17 cellular contexts compared by ENCODE assay signal in genomic region chr2:58734365-58734764, GRCh38.
DNase-seq lines count a peak whose midpoint lies in the region; ATAC-seq, FAIRE-seq and TF ChIP-seq lines count a peak whose summit lies in the region.
"Had no signal": no experiment of that assay in that cellular context is flagged by ENCODE, and none has a peak within 500 bp of the region (broad histone marks: within the 10 kb centered on the region; RNA-seq: fewer than 3 reads in every experiment).

No MANE protein-coding gene starts in this region.

- no peak overlapping the region for H3K27ac ChIP-seq in RWPE1
- H3K27ac ChIP-seq: heart left ventricle, neutrophil, thoracic aorta had no signal

- H3K27me3 ChIP-seq in kidney epithelial cell (ENCODE audit: control insufficient read depth, insufficient read depth, low read length) = no peaks in the 10 kb centered on the region
- H3K27me3 ChIP-seq: heart left ventricle, neutrophil had no signal

- H3K4me3 ChIP-seq in kidney epithelial cell (ENCODE audit: low read depth, low read length) = no peak overlapping the region
- H3K4me3 ChIP-seq: heart left ventricle, lung, thoracic aorta had no signal

- no peaks in the 10 kb centered on the region for H3K36me3 ChIP-seq in kidney epithelial cell (ENCODE audit: control insufficient read depth, insufficient read depth, low read length)
- H3K36me3 ChIP-seq: heart left ventricle, neutrophil, thoracic aorta had no signal

- POLR2A ChIA-PET in RWPE1 (lab: Yijun Ruan, JAX; ENCODE audit: low non-redundant PET) = no interaction called here

- CTCF ChIA-PET in RWPE1 (lab: Yijun Ruan, JAX) = no interaction called here

- FAIRE-seq in G401.6 (lab: Jason Lieb, UNC) = peak; percentile 100

- no peak for TF ChIP-seq CTCF in RWPE1 (conservative IDR thresholded peaks at IDR 0.05; ENCODE audit: low read depth)
- TF ChIP-seq CTCF in kidney epithelial cell (IDR thresholded peaks at IDR 0.05; ENCODE audit: insufficient read depth, low read length, poor library complexity, severe bottlenecking) = no peak
- no peak for TF ChIP-seq CTCF in GM10266 (IDR thresholded peaks at IDR 0.05; ENCODE audit: control insufficient read depth, insufficient read depth, low read depth, missing control alignments)

- ATAC-seq in HG03280 (IDR thresholded peaks at IDR 0.05; ENCODE audit: unreplicated experiment) = no peak
- ATAC-seq: activated CD8-positive, alpha-beta T cell treated with anti-CD3 and anti-CD28 coated beads, Interleukin-2, amount 10 ng/mL, durations not matched to agents 7 days and 5 days; heart left ventricle had no signal

- DNase-seq in LHCN-M2 (ENCODE audit: low read depth) (peak; percentile 20), RWPE1 (ENCODE audit: low spot score) (peak; percentile 26), kidney epithelial cell (ENCODE audit: low read depth) (peak; percentile 42), GM10266 (ENCODE audit: extremely low spot score) (no peak)
- DNase-seq in activated CD8-positive, alpha-beta memory T cell treated with anti-CD3 and anti-CD28 coated beads, Interleukin-2, amount 50 U/mL, for 48 hours = no peak
- DNase-seq: activated CD8-positive, alpha-beta T cell treated with anti-CD3 and anti-CD28 coated beads, Interleukin-2, amount 10 ng/mL, durations not matched to agents 7 days and 5 days; activated gamma-delta T cell treated with Interleukin-2 at 50 U/mL for 16 hours; endodermal cell; GF-D8; heart left ventricle; NCI-H446; SHP77 had no signal

Comparison
In these comparisons a context has a peak if more than half of its experiments do, and no peak if none do; other contexts are left out.
1. DNase-seq: peak in LHCN-M2 (single experiment), RWPE1 (single experiment) and kidney epithelial cell (single experiment); none in activated CD8-positive, alpha-beta memory T cell treated with anti-CD3 and anti-CD28 coated beads, Interleukin-2, amount 50 U/mL, for 48 hours (single experiment) and GM10266 (single experiment).